Comparison of ENCODE assay signal across 8 cellular contexts in the genomic region with DNA sequence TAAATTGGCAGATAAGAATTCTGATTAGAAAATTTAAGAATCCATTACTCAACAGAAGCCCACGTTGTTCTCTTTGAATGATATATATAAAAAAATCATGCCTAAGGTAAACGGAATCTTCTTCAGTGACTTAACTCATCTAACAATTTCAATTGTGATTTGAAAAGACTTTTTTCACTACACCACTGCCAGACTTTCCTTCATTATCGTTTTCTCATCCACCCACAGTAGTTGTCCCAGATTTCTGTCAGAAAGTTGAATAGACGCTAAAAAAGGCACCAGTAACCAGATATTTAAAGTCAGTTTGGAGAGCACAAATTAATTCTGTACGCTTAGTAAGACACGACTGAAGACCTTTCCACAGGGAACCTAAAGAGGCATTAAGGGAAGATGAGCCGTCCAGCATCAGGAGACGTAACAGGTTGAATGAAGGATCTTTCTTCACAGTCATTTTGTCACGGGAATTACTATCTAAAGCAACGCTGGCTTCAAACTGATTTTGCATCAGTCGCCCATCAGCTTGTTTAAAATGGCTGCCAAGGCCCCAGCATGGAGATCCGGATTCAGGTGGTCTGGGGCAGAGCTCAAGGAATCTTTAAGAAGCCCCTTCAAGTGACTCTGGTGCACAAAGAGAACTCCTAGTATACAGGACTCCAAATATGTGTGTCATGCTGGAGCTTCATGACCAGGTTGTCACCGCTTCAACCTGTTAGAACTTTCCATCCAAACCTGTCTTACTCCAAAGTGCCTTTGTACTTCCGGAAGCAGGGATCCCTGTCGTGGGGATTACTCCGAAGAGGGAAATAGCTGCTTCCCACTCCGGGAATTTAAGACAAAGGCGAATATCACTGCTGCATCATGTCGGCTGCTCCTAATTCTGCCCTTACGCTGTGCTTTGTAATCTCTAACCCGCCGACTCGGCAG. TPM values are rescaled to one million over a fixed set of nuclear protein-coding genes. Genes with fewer than 3 reads are reported as not detected.
A peak's percentile ranks its signal among the peaks of the same experiment; 100 is the strongest.
DNase-seq lines count a peak whose midpoint lies in the region; ATAC-seq and TF ChIP-seq lines count a peak whose summit lies in the region.

No MANE protein-coding gene starts in this region.

- H3K4me3 Mint-ChIP-seq in nephron progenitor cell: peak overlapping the region; percentile 97

- peaks cover 11% of the 10 kb centered on the region for H3K9me3 Mint-ChIP-seq in nephron progenitor cell

- peak overlapping the region; percentile 99 for H3K27ac Mint-ChIP-seq in nephron progenitor cell

- H3K4me1 Mint-ChIP-seq in nephron progenitor cell: peaks cover 60% of the 10 kb centered on the region

- TF ChIP-seq POLR2A in erythroblast (IDR thresholded peaks at IDR 0.05; ENCODE audit: low read length): no peak

- peak; percentile 4 for ATAC-seq in SK-N-SH treated with all-trans-retinoic acid at 6 μM for 48 hours
- ATAC-seq in HG03565 (IDR thresholded peaks at IDR 0.05; ENCODE audit: unreplicated experiment): no peak

- H3K27me3 Mint-ChIP-seq in nephron progenitor cell (ENCODE audit: low read depth, poor library complexity): peaks cover 5% of the 10 kb centered on the region

- TF ChIP-seq CTCF in GM12875 (IDR thresholded peaks at IDR 0.05; ENCODE audit: borderline replicate concordance, insufficient read depth, low read depth, low read length): no peak
- TF ChIP-seq CTCF in nephron progenitor cell (IDR thresholded peaks at IDR 0.05): no peak

- DNase-seq in A172 (ENCODE audit: low spot score): peak; percentile 22
- DNase-seq in erythroblast (lab: John Stamatoyannopoulos, UW): peak; percentile 61 to 75
- DNase-seq in nephron progenitor cell: no peak
- no peak for DNase-seq in SIG-M5 treated with dmso at 0.1 percent for 504 hours (lab: John Stamatoyannopoulos, UW; ENCODE audit: unreplicated experiment)
- DNase-seq in NCI-H1417 treated with DMSO at 0.1 percent for 48 hours (lab: John Stamatoyannopoulos, UW): no peak

- peak overlapping the region; percentile 82 for H3K4me3 ChIP-seq in GM12875 (ENCODE audit: low read depth, low read length)

- peaks cover 20% of the 10 kb centered on the region for H3K36me3 Mint-ChIP-seq in nephron progenitor cell (ENCODE audit: low read depth)

TF ChIP-seq in SK-N-SH treated with all-trans-retinoic acid at 6 μM for 48 hours, 23 proteins besides CTCF, POLR2A, EP300 and RAD21:
- TF ChIP-seq RARB (CRISPR knock-in tag; IDR thresholded peaks at IDR 0.05): no peak
- TF ChIP-seq ZC3H10 (CRISPR knock-in tag; IDR thresholded peaks at IDR 0.05): no peak
- no peak for TF ChIP-seq SNAI2 (CRISPR knock-in tag; IDR thresholded peaks at IDR 0.05)
- no peak for TF ChIP-seq GLIS3 (CRISPR knock-in tag; IDR thresholded peaks at IDR 0.05)
- TF ChIP-seq ZFP3 (CRISPR knock-in tag; IDR thresholded peaks at IDR 0.05): no peak
- TF ChIP-seq ISL1 (CRISPR knock-in tag; IDR thresholded peaks at IDR 0.05): no peak
- TF ChIP-seq BACH2 (CRISPR knock-in tag; IDR thresholded peaks at IDR 0.05; ENCODE audit: borderline replicate concordance): no peak
- TF ChIP-seq, protein P1, sequence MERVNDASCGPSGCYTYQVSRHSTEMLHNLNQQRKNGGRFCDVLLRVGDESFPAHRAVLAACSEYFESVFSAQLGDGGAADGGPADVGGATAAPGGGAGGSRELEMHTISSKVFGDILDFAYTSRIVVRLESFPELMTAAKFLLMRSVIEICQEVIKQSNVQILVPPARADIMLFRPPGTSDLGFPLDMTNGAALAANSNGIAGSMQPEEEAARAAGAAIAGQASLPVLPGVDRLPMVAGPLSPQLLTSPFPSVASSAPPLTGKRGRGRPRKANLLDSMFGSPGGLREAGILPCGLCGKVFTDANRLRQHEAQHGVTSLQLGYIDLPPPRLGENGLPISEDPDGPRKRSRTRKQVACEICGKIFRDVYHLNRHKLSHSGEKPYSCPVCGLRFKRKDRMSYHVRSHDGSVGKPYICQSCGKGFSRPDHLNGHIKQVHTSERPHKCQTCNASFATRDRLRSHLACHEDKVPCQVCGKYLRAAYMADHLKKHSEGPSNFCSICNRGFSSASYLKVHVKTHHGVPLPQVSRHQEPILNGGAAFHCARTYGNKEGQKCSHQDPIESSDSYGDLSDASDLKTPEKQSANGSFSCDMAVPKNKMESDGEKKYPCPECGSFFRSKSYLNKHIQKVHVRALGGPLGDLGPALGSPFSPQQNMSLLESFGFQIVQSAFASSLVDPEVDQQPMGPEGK (CRISPR knock-in tag; IDR thresholded peaks at IDR 0.05; ENCODE audit: borderline replicate concordance): no peak
- TF ChIP-seq ZNF8 (CRISPR knock-in tag; IDR thresholded peaks at IDR 0.05): no peak
- TF ChIP-seq CSDC2 (CRISPR knock-in tag; IDR thresholded peaks at IDR 0.05): no peak
- no peak for TF ChIP-seq TOX (CRISPR knock-in tag; IDR thresholded peaks at IDR 0.05; ENCODE audit: borderline replicate concordance)
- TF ChIP-seq ZNF565 (CRISPR knock-in tag; conservative IDR thresholded peaks at IDR 0.05; ENCODE audit: low read depth): no peak
- no peak for TF ChIP-seq OSR1 (CRISPR knock-in tag; IDR thresholded peaks at IDR 0.05)
- TF ChIP-seq ZNF70 (CRISPR knock-in tag; IDR thresholded peaks at IDR 0.05): no peak
- no peak for TF ChIP-seq ARNTL (CRISPR knock-in tag; IDR thresholded peaks at IDR 0.05; ENCODE audit: borderline replicate concordance, low read depth)
- TF ChIP-seq, protein P2, sequence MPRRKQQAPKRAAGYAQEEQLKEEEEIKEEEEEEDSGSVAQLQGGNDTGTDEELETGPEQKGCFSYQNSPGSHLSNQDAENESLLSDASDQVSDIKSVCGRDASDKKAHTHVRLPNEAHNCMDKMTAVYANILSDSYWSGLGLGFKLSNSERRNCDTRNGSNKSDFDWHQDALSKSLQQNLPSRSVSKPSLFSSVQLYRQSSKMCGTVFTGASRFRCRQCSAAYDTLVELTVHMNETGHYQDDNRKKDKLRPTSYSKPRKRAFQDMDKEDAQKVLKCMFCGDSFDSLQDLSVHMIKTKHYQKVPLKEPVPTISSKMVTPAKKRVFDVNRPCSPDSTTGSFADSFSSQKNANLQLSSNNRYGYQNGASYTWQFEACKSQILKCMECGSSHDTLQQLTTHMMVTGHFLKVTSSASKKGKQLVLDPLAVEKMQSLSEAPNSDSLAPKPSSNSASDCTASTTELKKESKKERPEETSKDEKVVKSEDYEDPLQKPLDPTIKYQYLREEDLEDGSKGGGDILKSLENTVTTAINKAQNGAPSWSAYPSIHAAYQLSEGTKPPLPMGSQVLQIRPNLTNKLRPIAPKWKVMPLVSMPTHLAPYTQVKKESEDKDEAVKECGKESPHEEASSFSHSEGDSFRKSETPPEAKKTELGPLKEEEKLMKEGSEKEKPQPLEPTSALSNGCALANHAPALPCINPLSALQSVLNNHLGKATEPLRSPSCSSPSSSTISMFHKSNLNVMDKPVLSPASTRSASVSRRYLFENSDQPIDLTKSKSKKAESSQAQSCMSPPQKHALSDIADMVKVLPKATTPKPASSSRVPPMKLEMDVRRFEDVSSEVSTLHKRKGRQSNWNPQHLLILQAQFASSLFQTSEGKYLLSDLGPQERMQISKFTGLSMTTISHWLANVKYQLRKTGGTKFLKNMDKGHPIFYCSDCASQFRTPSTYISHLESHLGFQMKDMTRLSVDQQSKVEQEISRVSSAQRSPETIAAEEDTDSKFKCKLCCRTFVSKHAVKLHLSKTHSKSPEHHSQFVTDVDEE (CRISPR knock-in tag; IDR thresholded peaks at IDR 0.05): no peak
- TF ChIP-seq ZFP30 (CRISPR knock-in tag; IDR thresholded peaks at IDR 0.05): no peak
- TF ChIP-seq, protein P3, sequence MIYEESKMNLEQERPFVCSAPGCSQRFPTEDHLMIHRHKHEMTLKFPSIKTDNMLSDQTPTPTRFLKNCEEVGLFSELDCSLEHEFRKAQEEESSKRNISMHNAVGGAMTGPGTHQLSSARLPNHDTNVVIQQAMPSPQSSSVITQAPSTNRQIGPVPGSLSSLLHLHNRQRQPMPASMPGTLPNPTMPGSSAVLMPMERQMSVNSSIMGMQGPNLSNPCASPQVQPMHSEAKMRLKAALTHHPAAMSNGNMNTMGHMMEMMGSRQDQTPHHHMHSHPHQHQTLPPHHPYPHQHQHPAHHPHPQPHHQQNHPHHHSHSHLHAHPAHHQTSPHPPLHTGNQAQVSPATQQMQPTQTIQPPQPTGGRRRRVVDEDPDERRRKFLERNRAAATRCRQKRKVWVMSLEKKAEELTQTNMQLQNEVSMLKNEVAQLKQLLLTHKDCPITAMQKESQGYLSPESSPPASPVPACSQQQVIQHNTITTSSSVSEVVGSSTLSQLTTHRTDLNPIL (CRISPR knock-in tag; IDR thresholded peaks at IDR 0.05; ENCODE audit: low read depth): no peak

RNA-seq across cellular contexts. Expression of a gene that starts 1.2 kb away (rescaled TPM):
- 249 and 254 TPM in 2 replicates for total RNA-seq in A172 (2014; rRNA removed; shearing (Covaris generic))

RNA-seq across cellular contexts. Expression of a gene that starts 6.1 kb away (rescaled TPM):
- not detected in 2 replicates for total RNA-seq in A172 (2014; rRNA removed; shearing (Covaris generic))

RNA-seq across cellular contexts. Expression of a gene that starts 30.1 kb away (rescaled TPM):
- 0.02 TPM in 1 of 2 replicates, not detected in the other for total RNA-seq in A172 (2014; rRNA removed; shearing (Covaris generic))

Comparison
In these comparisons a context has a peak if more than half of its experiments do, and no peak if none do; other contexts are left out.
1. DNase-seq: peak in A172 (single experiment) and erythroblast (2 of 2); none in nephron progenitor cell (single experiment), SIG-M5 treated with dmso at 0.1 percent for 504 hours (single experiment) and NCI-H1417 treated with DMSO at 0.1 percent for 48 hours (single experiment).